17 cellular contexts compared by ENCODE assay signal in the genomic region with DNA sequence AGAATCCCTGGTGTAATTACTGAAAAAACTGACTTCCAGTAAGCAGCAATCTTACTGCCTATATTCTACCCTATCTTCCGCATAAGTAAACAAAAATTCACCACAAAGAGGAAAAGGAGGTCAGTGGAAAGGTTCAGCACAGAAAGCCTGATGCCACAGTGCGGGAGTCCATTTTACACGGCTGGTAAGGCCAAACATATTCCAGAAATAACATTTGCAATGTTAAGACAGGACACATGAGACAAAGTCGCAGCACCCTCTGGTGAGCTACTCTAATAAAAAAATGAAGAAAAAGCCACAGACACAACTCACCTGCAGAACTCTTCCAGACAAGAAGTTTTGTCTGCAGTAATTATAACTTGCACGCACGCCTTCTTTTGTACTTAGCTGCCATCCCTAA. TPM values are rescaled to one million over a fixed set of nuclear protein-coding genes. Genes with fewer than 3 reads are reported as not detected.
A peak's percentile ranks its signal among the peaks of the same experiment; 100 is the strongest.
DNase-seq lines count a peak whose midpoint lies in the region; ATAC-seq, FAIRE-seq and TF ChIP-seq lines count a peak whose summit lies in the region.
"Had no signal": no experiment of that assay in that cellular context is flagged by ENCODE, and none has a peak within 500 bp of the region (broad histone marks: within the 10 kb centered on the region; RNA-seq: fewer than 3 reads in every experiment).

No MANE protein-coding gene starts in this region.

- no peak for ATAC-seq in WTC11
- ATAC-seq in left lobe of liver, result peak; percentile 95
- ATAC-seq: GM12878 had no signal

- TF ChIP-seq CTCF in H9 (conservative IDR thresholded peaks at IDR 0.05) (no peak), WTC11 (IDR thresholded peaks at IDR 0.05) (no peak), breast epithelium (IDR thresholded peaks at IDR 0.05) (no peak)

- no peak overlapping the region for H3K14ac ChIP-seq in H9 (ENCODE audit: insufficient read depth, low read length)

- DNase-seq in H9, result no peak
- no peak for DNase-seq in WTC11 (ENCODE audit: low spot score)
- no peak for DNase-seq in left lobe of liver (ENCODE audit: low spot score)
- peak; percentile 48 for DNase-seq in small intestine
- DNase-seq in stimulated activated CD4-positive, alpha-beta T cell treated with anti-CD3 and anti-CD28 coated beads, Interleukin-4, amount 100 ng/mL, for 1 hour, result no peak
- no peak for DNase-seq in breast epithelium (ENCODE audit: low spot score in 2 of 2)
- DNase-seq in glomerular visceral epithelial cell (ENCODE audit: extremely low spot score), result no peak
- DNase-seq: C1 segment of cervical spinal cord; Calu3; CD4-positive, alpha-beta T cell; DMS 273 treated with DMSO at 0.1 percent for 48 hours; GM23248 had no signal

- H3K56ac ChIP-seq in H9 (ENCODE audit: insufficient read length, low read depth, low read length), result no peak overlapping the region

- no peaks in the 10 kb centered on the region for H3K79me2 ChIP-seq in H9 (ENCODE audit: insufficient read depth, low read length)

- intact Hi-C loops in breast epithelium (cut with DNase I; ENCODE audit: low total_unique reads), result no loop called here

- H3K4me3 Mint-ChIP-seq in H9 (no peak overlapping the region), WTC11 (no peak overlapping the region)
- H3K4me3 Mint-ChIP-seq: B cell; CD4-positive, alpha-beta T cell; IgD-negative memory B cell had no signal

- H3K27ac Mint-ChIP-seq in H9 (peak overlapping the region in 2 of 3 experiments; percentile 15 to 69; a peak in 2 of 7 replicates), WTC11 (peak overlapping the region; percentile 22)
- H3K27ac Mint-ChIP-seq: B cell; CD4-positive, alpha-beta T cell; IgD-negative memory B cell had no signal

- H3K27me3 Mint-ChIP-seq in H9 (ENCODE audit: low read depth) (no peaks in the 10 kb centered on the region), WTC11 (ENCODE audit: low read depth) (no peaks in the 10 kb centered on the region; the same call in 1 of the 2 replicates)
- H3K27me3 Mint-ChIP-seq: B cell; CD4-positive, alpha-beta T cell; IgD-negative memory B cell had no signal

- no peaks in the 10 kb centered on the region for H3K27me3 ChIP-seq in H9 (ENCODE audit: insufficient read depth, low read length)
- H3K27me3 ChIP-seq in small intestine (ENCODE audit: control insufficient read depth in 2 of 2, insufficient read depth in 2 of 2, low read length in 2 of 2), result no peaks in the 10 kb centered on the region
- no peaks in the 10 kb centered on the region for H3K27me3 ChIP-seq in breast epithelium

- H3K4ac ChIP-seq in H9 (ENCODE audit: low read depth, low read length), result no peak overlapping the region

- H4K91ac ChIP-seq in H9 (ENCODE audit: insufficient read length, low read depth, low read length), result no peak overlapping the region

- H2BK120ac ChIP-seq in H9 (ENCODE audit: low read depth, low read length, poor library complexity, severe bottlenecking), result no peak overlapping the region

- no peak overlapping the region for H2BK20ac ChIP-seq in H9 (ENCODE audit: low read depth, low read length, poor library complexity, severe bottlenecking)

- H2AFZ ChIP-seq in H9 (ENCODE audit: low read length), result no peak overlapping the region
- H2AFZ ChIP-seq: GM23248 had no signal

- H2AK5ac ChIP-seq in H9 (ENCODE audit: insufficient read length, low read length), result no peak overlapping the region

- H3K4me1 Mint-ChIP-seq in H9 (no peaks in the 10 kb centered on the region), WTC11 (0 out of 2 replicates have a peak, but pooled peaks cover 3% of the 10 kb centered on the region)
- H3K4me1 Mint-ChIP-seq: B cell, IgD-negative memory B cell had no signal

- H3K23ac ChIP-seq in H9 (ENCODE audit: insufficient read length, low read depth, low read length), result no peak overlapping the region

- H4K20me1 ChIP-seq in H9 (ENCODE audit: control insufficient read depth, insufficient read depth, insufficient read length), result no peaks in the 10 kb centered on the region

- H4K8ac ChIP-seq in H9 (replicated peaks; ENCODE audit: insufficient read length, low read depth, low read length), result no peak overlapping the region

- no peak overlapping the region for H3T11ph ChIP-seq in H9 (ENCODE audit: low read length)

- H3K27ac ChIP-seq in H9 (ENCODE audit: insufficient read length, low read depth, low read length) (no peak overlapping the region), small intestine (ENCODE audit: low read depth in 1 of 2, low read length in 1 of 2) (no peak overlapping the region), breast epithelium (no peak overlapping the region)
- H3K27ac ChIP-seq: GM23248 had no signal

- no peak overlapping the region for H3K4me2 ChIP-seq in H9 (ENCODE audit: insufficient read depth, insufficient read length, low read length)

- H2BK15ac ChIP-seq in H9 (ENCODE audit: low read depth, low read length), result no peak overlapping the region

- H3K4me1 ChIP-seq in H9 (ENCODE audit: insufficient read depth, low read length), result no peaks in the 10 kb centered on the region
- no peaks in the 10 kb centered on the region for H3K4me1 ChIP-seq in small intestine (ENCODE audit: control insufficient read depth in 2 of 2, insufficient read depth in 1 of 2, low read depth in 1 of 2, low read length in 1 of 2)
- H3K4me1 ChIP-seq in breast epithelium, result no peaks in the 10 kb centered on the region

- H3K18ac ChIP-seq in H9 (ENCODE audit: insufficient read length, low read depth, low read length), result no peak overlapping the region

- H3K9me3 ChIP-seq in H9 (ENCODE audit: control insufficient read depth, low read depth, low read length), result no peaks in the 10 kb centered on the region
- no peaks in the 10 kb centered on the region for H3K9me3 ChIP-seq in small intestine (ENCODE audit: control insufficient read depth, low read depth)
- no peaks in the 10 kb centered on the region for H3K9me3 ChIP-seq in breast epithelium

- no peak overlapping the region for H2BK5ac ChIP-seq in H9 (ENCODE audit: insufficient read length, low read length)

- no peak overlapping the region for H2BK12ac ChIP-seq in H9 (ENCODE audit: insufficient read length, low read depth, low read length)

- H4K5ac ChIP-seq in H9 (ENCODE audit: insufficient read length, low read depth, low read length), result no peak overlapping the region

- H3K4me3 ChIP-seq in small intestine (ENCODE audit: low read depth in 1 of 2, low read length in 2 of 2) (no peak overlapping the region), breast epithelium (no peak overlapping the region)
- H3K4me3 ChIP-seq: GM12878, GM23248 had no signal

- TF ChIP-seq POLR2A in breast epithelium (IDR thresholded peaks at IDR 0.05), result no peak

- peaks cover 3 to 4% of the 10 kb centered on the region in 2 donors for H3K36me3 ChIP-seq in small intestine (ENCODE audit: control insufficient read depth in 2 of 2, insufficient read depth in 2 of 2, low read length in 2 of 2)
- no peaks in the 10 kb centered on the region for H3K36me3 ChIP-seq in breast epithelium

- no peaks in the 10 kb centered on the region for H3K79me1 ChIP-seq in H9 (ENCODE audit: insufficient read depth, low read depth, low read length, poor library complexity, severe bottlenecking)

- POLR2A ChIA-PET in WTC11 (lab: Charles Lee), result no interaction called here

- CTCF ChIA-PET in WTC11 (lab: Charles Lee), result no interaction called here

- H3K9ac ChIP-seq in H9 (ENCODE audit: extremely low read depth, insufficient read length, low read length), result no peak overlapping the region
- H3K9ac ChIP-seq: GM23248 had no signal

- H3K9me3 Mint-ChIP-seq in H9 (no peaks in the 10 kb centered on the region), WTC11 (no peaks in the 10 kb centered on the region)
- H3K9me3 Mint-ChIP-seq: CD4-positive, alpha-beta T cell; IgD-negative memory B cell had no signal

- no peaks in the 10 kb centered on the region for H3K23me2 ChIP-seq in H9 (ENCODE audit: insufficient read length, low read depth, low read length, poor library complexity, severe bottlenecking)

- no peak for FAIRE-seq in small intestine (lab: Jason Lieb, UNC)
- FAIRE-seq: GM12878, GM18507, H54 had no signal

- H3K36me3 Mint-ChIP-seq in H9 (ENCODE audit: insufficient read depth in 1 of 3, low read depth in 3 of 3) (peaks cover 10 to 70% (median 56%) of the 10 kb centered on the region in 3 experiments; a peak in 6 of 7 replicates), WTC11 (peaks cover 47% of the 10 kb centered on the region)

- no CpG with 5 or more reads among the region's 6 CpGs for WGBS in H9 (ENCODE audit: extremely low coverage, insufficient read length, low lambda C conversion rate)
- WGBS in small intestine, 3 donors, result 53 to 72% (median 61%) methylated on average over 6 of the region's 6 CpGs

RNA-seq across cellular contexts. Expression of a gene that starts 40.6 kb away (rescaled TPM):
- total RNA-seq in H9 (2021) (21.9 and 22.1 TPM in 2 replicates), WTC11 (2021) (19.3 to 21.3 TPM (median 21.2 TPM) in 3 replicates), left lobe of liver (9.7 TPM), breast epithelium (1 to 10 TPM; 5.6 to 7.6 (median 7.2) TPM)
- polyA plus RNA-seq in small intestine, result 10 to 100 TPM; 10.8 to 20.6 (median 14.4) TPM

RNA-seq across cellular contexts. Expression of a gene that starts 57.2 kb away (rescaled TPM):
- 27.5 and 32.0 TPM in 2 replicates for total RNA-seq in H9 (2021)
- 22.5 to 30.3 TPM (median 26.2 TPM) in 3 replicates for total RNA-seq in WTC11 (2021)
- total RNA-seq in left lobe of liver, result 4.2 TPM
- polyA plus RNA-seq in small intestine, result 1 to 10 TPM; 2.4 to 6.6 (median 4.9) TPM
- total RNA-seq in breast epithelium, result 10 to 100 TPM in 2 of 3 donors, 1 to 10 TPM in 1; 8.8 to 17.4 (median 14.5) TPM

RNA-seq across cellular contexts. Expression of a gene that starts 57.2 kb away (rescaled TPM):
- total RNA-seq in H9 (2021) (6.7 and 8.0 TPM in 2 replicates), WTC11 (2021) (5.9 to 8.0 TPM (median 7.4 TPM) in 3 replicates), left lobe of liver (4.6 TPM), breast epithelium (10 to 100 TPM; 11.4 to 14.3 (median 14.1) TPM)
- 10 to 100 TPM in 1 of 3 donors, 1 to 10 TPM in 2; 7.8 to 18.8 (median 9.2) TPM for polyA plus RNA-seq in small intestine
